ENCODE assay signal across 11 cellular contexts in genomic region chr1:233993651-233994050, GRCh38.
DNase-seq lines count a peak whose midpoint lies in the region; ATAC-seq and TF ChIP-seq lines count a peak whose summit lies in the region.
"Had no signal": no experiment of that assay in that cellular context is flagged by ENCODE, and none has a peak within 500 bp of the region (broad histone marks: within the 10 kb centered on the region; RNA-seq: fewer than 3 reads in every experiment).

No MANE protein-coding gene starts in this region.

- no peaks in the 10 kb centered on the region for H4K20me1 ChIP-seq in GM23248 (ENCODE audit: insufficient read depth)
- H4K20me1 ChIP-seq: BLaER1 treated with 17β-estradiol and CSF1 and Interleukin-3, amounts not matched to agents 10 nM and 100 nM had no signal

- ATAC-seq in activated T-helper 17 cell treated with anti-CD3 and anti-CD28 coated beads, Interleukin-2, amount 50 U/mL, for 72 hours (replicated peaks), result peak; percentile 86
- ATAC-seq in stimulated activated effector memory CD8-positive, alpha-beta T cell treated with anti-CD3 and anti-CD28 coated beads, Interleukin-12 subunit alpha, Interleukin-12 subunit beta, amount 100 ng/mL, for 72 hours, result peak; percentile 83

- H3K4me2 ChIP-seq in GM23248 (ENCODE audit: unreplicated experiment), result no peak overlapping the region

- no peaks in the 10 kb centered on the region for H3K9me3 Mint-ChIP-seq in activated T-helper 17 cell treated with anti-CD3 and anti-CD28 coated beads, Interleukin-2, amount 50 U/mL, for 72 hours
- H3K9me3 Mint-ChIP-seq in stimulated activated effector memory CD8-positive, alpha-beta T cell treated with anti-CD3 and anti-CD28 coated beads, Interleukin-12 subunit alpha, Interleukin-12 subunit beta, amount 100 ng/mL, for 72 hours, result no peaks in the 10 kb centered on the region
- no peaks in the 10 kb centered on the region for H3K9me3 Mint-ChIP-seq in glutamatergic neuron (ENCODE audit: unreplicated experiment)
- H3K9me3 Mint-ChIP-seq: activated naive CD4-positive, alpha-beta T cell treated with anti-CD3 and anti-CD28 coated beads, Interleukin-2, amount 10 ng/mL, durations not matched to agents 7 days and 5 days had no signal

- H3K9me3 ChIP-seq in GM23248 (ENCODE audit: low read depth), result no peaks in the 10 kb centered on the region
- H3K9me3 ChIP-seq: BLaER1 treated with 17β-estradiol and CSF1 and Interleukin-3, amounts not matched to agents 10 nM and 100 nM had no signal

- H3F3A ChIP-seq in GM23248 (ENCODE audit: insufficient read depth), result no peaks in the 10 kb centered on the region

- no peak for TF ChIP-seq CTCF in glutamatergic neuron (IDR thresholded peaks at IDR 0.05; ENCODE audit: partially characterized antibody, unreplicated experiment)

- DNase-seq in stimulated activated CD4-positive, alpha-beta T cell treated with anti-CD3 and anti-CD28 coated beads, Interleukin-15, amount 100 ng/mL, for 24 hours, result peak; percentile 30
- no peak for DNase-seq in stimulated activated CD4-positive, alpha-beta T cell treated with anti-CD3 and anti-CD28 coated beads, Interleukin-4, amount 100 ng/mL, for 1 hour
- DNase-seq in NCI-H1417 (lab: John Stamatoyannopoulos, UW), result peak in 2 of 3 experiments; percentile 74 to 95
- no peak for DNase-seq in stimulated activated effector memory CD8-positive, alpha-beta T cell treated with anti-CD3 and anti-CD28 coated beads, Interleukin-12 subunit alpha, Interleukin-12 subunit beta, amount 100 ng/mL, for 72 hours (ENCODE audit: low spot score in 2 of 2)
- DNase-seq in GM23248, result no peak
- no peak for DNase-seq in AG20443 (ENCODE audit: low spot score)
- no peak for DNase-seq in glutamatergic neuron
- DNase-seq: activated naive CD4-positive, alpha-beta T cell treated with anti-CD3 and anti-CD28 coated beads, Interleukin-2, amount 10 ng/mL, durations not matched to agents 7 days and 5 days; effector CD4-positive, alpha-beta T cell had no signal

- no peak overlapping the region for H2AFZ ChIP-seq in GM23248

- no peaks in the 10 kb centered on the region for H3K36me3 ChIP-seq in GM23248 (ENCODE audit: low read depth)
- H3K36me3 ChIP-seq: BLaER1 treated with 17β-estradiol and CSF1 and Interleukin-3, amounts not matched to agents 10 nM and 100 nM had no signal

- no peaks in the 10 kb centered on the region for H3K9me2 ChIP-seq in GM23248 (ENCODE audit: insufficient read depth)

- 5 to 13% methylated on average over 6 of the region's 6 CpGs for whole genome bisulfite sequencing in GM23248 (ENCODE audit: low coverage in 1 of 2, low lambda C conversion rate in 2 of 2, missing lambda C conversion rate in 2 of 2), 2 experiments

- H3K79me2 ChIP-seq in GM23248 (ENCODE audit: insufficient read depth), result no peaks in the 10 kb centered on the region

- no peak overlapping the region for H3K4me3 Mint-ChIP-seq in activated T-helper 17 cell treated with anti-CD3 and anti-CD28 coated beads, Interleukin-2, amount 50 U/mL, for 72 hours
- H3K4me3 Mint-ChIP-seq in stimulated activated effector memory CD8-positive, alpha-beta T cell treated with anti-CD3 and anti-CD28 coated beads, Interleukin-12 subunit alpha, Interleukin-12 subunit beta, amount 100 ng/mL, for 72 hours, result no peak overlapping the region
- no peak overlapping the region for H3K4me3 Mint-ChIP-seq in glutamatergic neuron (ENCODE audit: unreplicated experiment)
- H3K4me3 Mint-ChIP-seq: activated naive CD4-positive, alpha-beta T cell treated with anti-CD3 and anti-CD28 coated beads, Interleukin-2, amount 10 ng/mL, durations not matched to agents 7 days and 5 days had no signal

- H3K4me1 ChIP-seq in GM23248 (ENCODE audit: insufficient read depth), result no peaks in the 10 kb centered on the region

- in situ Hi-C loops in GM23248 (cut with MboI), result no loop called here

- H3K27me3 ChIP-seq in GM23248 (replicated peaks; ENCODE audit: insufficient read depth), result no peaks in the 10 kb centered on the region
- H3K27me3 ChIP-seq: BLaER1 treated with 17β-estradiol and CSF1 and Interleukin-3, amounts not matched to agents 10 nM and 100 nM had no signal

- H3K27me3 Mint-ChIP-seq in activated T-helper 17 cell treated with anti-CD3 and anti-CD28 coated beads, Interleukin-2, amount 50 U/mL, for 72 hours, result peaks cover 28% of the 10 kb centered on the region
- H3K27me3 Mint-ChIP-seq in glutamatergic neuron (ENCODE audit: unreplicated experiment), result no peaks in the 10 kb centered on the region

- H3K4me3 ChIP-seq in GM23248, result no peak overlapping the region
- H3K4me3 ChIP-seq: BLaER1 treated with 17β-estradiol and CSF1 and Interleukin-3, amounts not matched to agents 10 nM and 100 nM had no signal

- H3K36me3 Mint-ChIP-seq in activated T-helper 17 cell treated with anti-CD3 and anti-CD28 coated beads, Interleukin-2, amount 50 U/mL, for 72 hours (ENCODE audit: low read depth), result no peaks in the 10 kb centered on the region
- no peaks in the 10 kb centered on the region for H3K36me3 Mint-ChIP-seq in stimulated activated effector memory CD8-positive, alpha-beta T cell treated with anti-CD3 and anti-CD28 coated beads, Interleukin-12 subunit alpha, Interleukin-12 subunit beta, amount 100 ng/mL, for 72 hours
- no peaks in the 10 kb centered on the region for H3K36me3 Mint-ChIP-seq in glutamatergic neuron (ENCODE audit: unreplicated experiment)
- H3K36me3 Mint-ChIP-seq: activated naive CD4-positive, alpha-beta T cell treated with anti-CD3 and anti-CD28 coated beads, Interleukin-2, amount 10 ng/mL, durations not matched to agents 7 days and 5 days had no signal

- H3K4me1 Mint-ChIP-seq in activated T-helper 17 cell treated with anti-CD3 and anti-CD28 coated beads, Interleukin-2, amount 50 U/mL, for 72 hours, result no peaks in the 10 kb centered on the region
- H3K4me1 Mint-ChIP-seq in stimulated activated effector memory CD8-positive, alpha-beta T cell treated with anti-CD3 and anti-CD28 coated beads, Interleukin-12 subunit alpha, Interleukin-12 subunit beta, amount 100 ng/mL, for 72 hours, result no peaks in the 10 kb centered on the region
- H3K4me1 Mint-ChIP-seq in glutamatergic neuron (ENCODE audit: low read depth, unreplicated experiment), result peaks cover 2% of the 10 kb centered on the region
- H3K4me1 Mint-ChIP-seq: activated naive CD4-positive, alpha-beta T cell treated with anti-CD3 and anti-CD28 coated beads, Interleukin-2, amount 10 ng/mL, durations not matched to agents 7 days and 5 days had no signal

- no peak overlapping the region for H3K9ac ChIP-seq in GM23248
- H3K9ac ChIP-seq: BLaER1 treated with 17β-estradiol and CSF1 and Interleukin-3, amounts not matched to agents 10 nM and 100 nM had no signal

- peak overlapping the region; percentile 52 for H3K27ac Mint-ChIP-seq in activated T-helper 17 cell treated with anti-CD3 and anti-CD28 coated beads, Interleukin-2, amount 50 U/mL, for 72 hours
- H3K27ac Mint-ChIP-seq in stimulated activated effector memory CD8-positive, alpha-beta T cell treated with anti-CD3 and anti-CD28 coated beads, Interleukin-12 subunit alpha, Interleukin-12 subunit beta, amount 100 ng/mL, for 72 hours, result peak overlapping the region; percentile 41
- H3K27ac Mint-ChIP-seq in glutamatergic neuron (ENCODE audit: unreplicated experiment), result no peak overlapping the region
- H3K27ac Mint-ChIP-seq: activated naive CD4-positive, alpha-beta T cell treated with anti-CD3 and anti-CD28 coated beads, Interleukin-2, amount 10 ng/mL, durations not matched to agents 7 days and 5 days had no signal

- H3K27ac ChIP-seq in GM23248, result no peak overlapping the region
- H3K27ac ChIP-seq: BLaER1 treated with 17β-estradiol and CSF1 and Interleukin-3, amounts not matched to agents 10 nM and 100 nM had no signal

Comparison
In these comparisons a context has a peak if more than half of its experiments do, and no peak if none do; other contexts are left out.
1. DNase-seq: peak in stimulated activated CD4-positive, alpha-beta T cell treated with anti-CD3 and anti-CD28 coated beads, Interleukin-15, amount 100 ng/mL, for 24 hours (single experiment) and NCI-H1417 (2 of 3); none in stimulated activated CD4-positive, alpha-beta T cell treated with anti-CD3 and anti-CD28 coated beads, Interleukin-4, amount 100 ng/mL, for 1 hour (single experiment), stimulated activated effector memory CD8-positive, alpha-beta T cell treated with anti-CD3 and anti-CD28 coated beads, Interleukin-12 subunit alpha, Interleukin-12 subunit beta, amount 100 ng/mL, for 72 hours (0 of 2), GM23248 (single experiment), AG20443 (single experiment) and glutamatergic neuron (single experiment).